Comparison of ENCODE assay signal across 24 cellular contexts in the genomic region with DNA sequence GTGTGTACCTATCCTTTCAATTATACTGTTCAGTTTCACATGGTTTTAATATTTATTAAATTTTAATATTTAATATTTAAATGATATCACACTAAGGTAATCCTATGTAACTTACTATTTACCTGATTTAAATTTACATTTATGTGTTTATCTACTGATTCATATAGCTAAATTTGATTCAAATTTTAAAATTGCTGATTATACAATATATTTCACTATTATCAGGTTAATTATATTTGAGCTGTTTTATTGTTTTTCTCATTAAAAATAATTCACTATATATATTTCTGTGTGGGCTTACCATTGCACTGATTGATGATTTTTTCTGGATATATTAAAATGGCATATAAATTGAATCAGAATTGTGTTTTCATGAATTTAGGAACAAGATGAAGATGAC.
DNase-seq lines count a peak whose midpoint lies in the region; ATAC-seq, FAIRE-seq and TF ChIP-seq lines count a peak whose summit lies in the region.
"Had no signal": no experiment of that assay in that cellular context is flagged by ENCODE, and none has a peak within 500 bp of the region (broad histone marks: within the 10 kb centered on the region; RNA-seq: fewer than 3 reads in every experiment).

No MANE protein-coding gene starts in this region.

- H2BK20ac ChIP-seq in IMR-90 (ENCODE audit: low read depth, low read length) = no peak overlapping the region

- H3K36me3 ChIP-seq in IMR-90 (ENCODE audit: control insufficient read depth, insufficient read depth, low read length) = no peaks in the 10 kb centered on the region
- no peaks in the 10 kb centered on the region for H3K36me3 ChIP-seq in pancreas
- no peaks in the 10 kb centered on the region for H3K36me3 ChIP-seq in upper lobe of right lung
- H3K36me3 ChIP-seq: BE2C; BLaER1 treated with 17β-estradiol and CSF1 and Interleukin-3, amounts not matched to agents 10 nM and 100 nM; HAP-1 had no signal

- TF ChIP-seq RAD21 in A549 (conservative IDR thresholded peaks at IDR 0.05 in 1 of 2, IDR thresholded peaks at IDR 0.05 in 1 of 2) (no peak), IMR-90 (IDR thresholded peaks at IDR 0.05; ENCODE audit: low read length) (no peak)

- FAIRE-seq in A549 (lab: Jason Lieb, UNC) = no peak
- FAIRE-seq in endometrium (lab: Jason Lieb, UNC) = peak; percentile 18
- peak; percentile 76 for FAIRE-seq in pancreas (lab: Jason Lieb, UNC)
- FAIRE-seq: D721Med, GM12891, GM18507, H54 had no signal

- H2BK15ac ChIP-seq in IMR-90 (ENCODE audit: low read depth, low read length) = no peak overlapping the region

- H3K79me1 ChIP-seq in IMR-90 (ENCODE audit: low read depth in 1 of 2, low read length in 2 of 2) = no peaks in the 10 kb centered on the region

- intact Hi-C loops in IMR-90 (cut with micrococcal nuclease) (no loop called here), pancreas (cut with DNase I) (no loop called here), upper lobe of right lung (cut with DNase I) (no loop called here)

- no peak overlapping the region for H3K27ac ChIP-seq in A549
- no peak overlapping the region for H3K27ac ChIP-seq in IMR-90 (ENCODE audit: insufficient read depth, low read length)
- no peak overlapping the region for H3K27ac ChIP-seq in pancreas
- H3K27ac ChIP-seq in upper lobe of right lung = no peak overlapping the region
- H3K27ac ChIP-seq: BLaER1 treated with 17β-estradiol and CSF1 and Interleukin-3, amounts not matched to agents 10 nM and 100 nM had no signal

- no peak overlapping the region for H4K5ac ChIP-seq in IMR-90 (ENCODE audit: low read depth, low read length)

- ATAC-seq in A549 (no peak), IMR-90 (ENCODE audit: low read depth) (no peak), pancreas (no peak), upper lobe of right lung (no peak), GM19463 (IDR thresholded peaks at IDR 0.05; ENCODE audit: unreplicated experiment) (no peak)

- no peak overlapping the region for H3K4me2 ChIP-seq in A549
- H3K4me2 ChIP-seq in IMR-90 (ENCODE audit: low read depth, low read length) = no peak overlapping the region
- H3K4me2 ChIP-seq: BLaER1 treated with 17β-estradiol and CSF1 and Interleukin-3, amounts not matched to agents 10 nM and 100 nM had no signal

- no peak overlapping the region for H2BK5ac ChIP-seq in IMR-90 (ENCODE audit: low read depth, low read length, poor library complexity, severe bottlenecking)

- no peaks in the 10 kb centered on the region for H3K4me1 ChIP-seq in A549
- no peaks in the 10 kb centered on the region for H3K4me1 ChIP-seq in IMR-90 (ENCODE audit: control insufficient read depth, insufficient read depth, low read length)
- H3K4me1 ChIP-seq in pancreas = no peaks in the 10 kb centered on the region
- no peaks in the 10 kb centered on the region for H3K4me1 ChIP-seq in upper lobe of right lung
- H3K4me1 ChIP-seq: BE2C; BLaER1 treated with 17β-estradiol and CSF1 and Interleukin-3, amounts not matched to agents 10 nM and 100 nM had no signal

- no peak overlapping the region for H2AK5ac ChIP-seq in IMR-90 (ENCODE audit: low read depth, low read length)

- no peak for TF ChIP-seq EP300 in A549 (IDR thresholded peaks at IDR 0.05)

- no peaks in the 10 kb centered on the region for H4K20me1 ChIP-seq in IMR-90 (ENCODE audit: insufficient read depth, low read length)
- H4K20me1 ChIP-seq: BLaER1 treated with 17β-estradiol and CSF1 and Interleukin-3, amounts not matched to agents 10 nM and 100 nM had no signal

- no peak overlapping the region for H4K91ac ChIP-seq in IMR-90 (ENCODE audit: insufficient read depth, low read depth, low read length)

- no peak overlapping the region for H2AFZ ChIP-seq in IMR-90 (replicated peaks; ENCODE audit: low read length, poor library complexity)

- POLR2A ChIA-PET in A549 (lab: Yijun Ruan, JAX) (no interaction called here), IMR-90 (lab: Charles Lee; ENCODE audit: unreplicated experiment) (no interaction called here)

- in situ Hi-C loops in IMR-90 (cut with MboI; ENCODE audit: low sequenced_read_pairs) = no loop called here

- no peak overlapping the region for H3K56ac ChIP-seq in IMR-90 (ENCODE audit: extremely low read depth, insufficient read depth, low read length)

- TF ChIP-seq POLR2A in A549 (IDR thresholded peaks at IDR 0.05; ENCODE audit: low read length) = no peak
- TF ChIP-seq POLR2A in IMR-90 (IDR thresholded peaks at IDR 0.05; ENCODE audit: low read depth, low read length) = no peak

- no peak overlapping the region for H3K14ac ChIP-seq in IMR-90 (replicated peaks; ENCODE audit: low read depth, low read length)

- no peak overlapping the region for H3K23ac ChIP-seq in IMR-90 (ENCODE audit: low read depth, low read length)

- CTCF ChIA-PET in A549 (lab: Yijun Ruan, JAX) = no interaction called here
- CTCF ChIA-PET in IMR-90 (lab: Yijun Ruan, JAX) = interaction anchor here (1.6 kb wide), 1 partner anchor 34 kb away, joined by 3 read pairs; no protein-coding TSS in a partner anchor

- no peak overlapping the region for H3K4ac ChIP-seq in IMR-90 (ENCODE audit: low read depth, low read length)

- no peak for TF ChIP-seq CTCF in A549 (IDR thresholded peaks at IDR 0.05)
- no peak for TF ChIP-seq CTCF in IMR-90 (conservative IDR thresholded peaks at IDR 0.05; ENCODE audit: low read depth, low read length)
- TF ChIP-seq CTCF in pancreas (IDR thresholded peaks at IDR 0.05) = no peak
- no peak for TF ChIP-seq CTCF in upper lobe of right lung (IDR thresholded peaks at IDR 0.05)

- no peak overlapping the region for H3K18ac ChIP-seq in IMR-90 (ENCODE audit: low read depth, low read length)

- no peaks in the 10 kb centered on the region for H3K27me3 ChIP-seq in IMR-90 (ENCODE audit: control insufficient read depth, insufficient read depth, low read length)
- no peaks in the 10 kb centered on the region for H3K27me3 ChIP-seq in pancreas
- H3K27me3 ChIP-seq in upper lobe of right lung = no peaks in the 10 kb centered on the region
- H3K27me3 ChIP-seq: BE2C; BLaER1 treated with 17β-estradiol and CSF1 and Interleukin-3, amounts not matched to agents 10 nM and 100 nM had no signal

- H4K8ac ChIP-seq in IMR-90 (ENCODE audit: low read depth in 2 of 2, low read length in 2 of 2) = no peak overlapping the region

- DNase-seq in A549 (ENCODE audit: low read depth in 1 of 2, low spot score in 1 of 2) = no peak
- DNase-seq in IMR-90 = no peak
- no peak for DNase-seq in pancreas
- DNase-seq in upper lobe of right lung = no peak
- no peak for DNase-seq in NCI-H2081 (lab: John Stamatoyannopoulos, UW)
- DNase-seq: ACHN; AML-193; BE2C; CD4-positive, alpha-beta T cell; CD8-positive, alpha-beta memory T cell; DMS 273 treated with DMSO at 0.1 percent for 48 hours; DMS79; EL; GF-D8; GOT3; HFFc6 had no signal

- no peaks in the 10 kb centered on the region for H3K9me1 ChIP-seq in IMR-90 (ENCODE audit: insufficient read depth, low read length)

- dilution Hi-C loops in IMR-90 (cut with HindIII; ENCODE audit: low sequenced_read_pairs, unreplicated experiment) = no loop called here

- no peak overlapping the region for H2BK120ac ChIP-seq in IMR-90 (ENCODE audit: low read depth, low read length)

- H3K9me3 ChIP-seq in A549 = no peaks in the 10 kb centered on the region
- H3K9me3 ChIP-seq in IMR-90 (ENCODE audit: control insufficient read depth, insufficient read depth, low read length) = no peaks in the 10 kb centered on the region
- no peaks in the 10 kb centered on the region for H3K9me3 ChIP-seq in pancreas
- H3K9me3 ChIP-seq in upper lobe of right lung = no peaks in the 10 kb centered on the region
- H3K9me3 ChIP-seq: BE2C; BLaER1 treated with 17β-estradiol and CSF1 and Interleukin-3, amounts not matched to agents 10 nM and 100 nM; HAP-1 had no signal

- BruUV-seq in IMR-90 (replicated peaks; lab: Mats Ljungman, UMichigan) = no TSS peak

- H3K9ac ChIP-seq in IMR-90 (ENCODE audit: low read depth, low read length) = no peak overlapping the region
- H3K9ac ChIP-seq: BLaER1 treated with 17β-estradiol and CSF1 and Interleukin-3, amounts not matched to agents 10 nM and 100 nM had no signal

- no peak overlapping the region for H3K4me3 ChIP-seq in A549
- no peak overlapping the region for H3K4me3 ChIP-seq in IMR-90 (ENCODE audit: insufficient read depth, low read depth, low read length)
- H3K4me3 ChIP-seq in pancreas = no peak overlapping the region
- no peak overlapping the region for H3K4me3 ChIP-seq in upper lobe of right lung
- H3K4me3 ChIP-seq: BLaER1 treated with 17β-estradiol and CSF1 and Interleukin-3, amounts not matched to agents 10 nM and 100 nM; HAP-1 had no signal

- H2AK9ac ChIP-seq in IMR-90 (replicated peaks; ENCODE audit: low read depth, low read length, poor library complexity) = no peak overlapping the region

TF ChIP-seq in A549, 52 proteins besides CTCF, POLR2A, EP300 and RAD21:
- TF ChIP-seq MAFK (IDR thresholded peaks at IDR 0.05; ENCODE audit: partially characterized antibody) (peak; percentile 15), FOSL2 (IDR thresholded peaks at IDR 0.05) (no peak), FOSL2 (CRISPR knock-in tag; IDR thresholded peaks at IDR 0.05) (no peak), HEYL (CRISPR knock-in tag; IDR thresholded peaks at IDR 0.05) (no peak), NPAS2 (CRISPR knock-in tag; IDR thresholded peaks at IDR 0.05; ENCODE audit: borderline replicate concordance) (no peak)
- TF ChIP-seq, protein P1, sequence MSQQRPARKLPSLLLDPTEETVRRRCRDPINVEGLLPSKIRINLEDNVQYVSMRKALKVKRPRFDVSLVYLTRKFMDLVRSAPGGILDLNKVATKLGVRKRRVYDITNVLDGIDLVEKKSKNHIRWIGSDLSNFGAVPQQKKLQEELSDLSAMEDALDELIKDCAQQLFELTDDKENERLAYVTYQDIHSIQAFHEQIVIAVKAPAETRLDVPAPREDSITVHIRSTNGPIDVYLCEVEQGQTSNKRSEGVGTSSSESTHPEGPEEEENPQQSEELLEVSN (IDR thresholded peaks at IDR 0.05; ENCODE audit: borderline replicate concordance, low read depth) = no peak

TF ChIP-seq in IMR-90, 13 proteins besides CTCF, POLR2A, EP300 and RAD21:
- TF ChIP-seq RCOR1 (IDR thresholded peaks at IDR 0.05; ENCODE audit: insufficient replicate concordance, low read length) = no peak
- peak; percentile 49; the same call in 1 of the 2 replicates for TF ChIP-seq MAFK (IDR thresholded peaks at IDR 0.05; ENCODE audit: low read depth, low read length)
